25 cellular contexts compared by ENCODE assay signal in the genomic region with DNA sequence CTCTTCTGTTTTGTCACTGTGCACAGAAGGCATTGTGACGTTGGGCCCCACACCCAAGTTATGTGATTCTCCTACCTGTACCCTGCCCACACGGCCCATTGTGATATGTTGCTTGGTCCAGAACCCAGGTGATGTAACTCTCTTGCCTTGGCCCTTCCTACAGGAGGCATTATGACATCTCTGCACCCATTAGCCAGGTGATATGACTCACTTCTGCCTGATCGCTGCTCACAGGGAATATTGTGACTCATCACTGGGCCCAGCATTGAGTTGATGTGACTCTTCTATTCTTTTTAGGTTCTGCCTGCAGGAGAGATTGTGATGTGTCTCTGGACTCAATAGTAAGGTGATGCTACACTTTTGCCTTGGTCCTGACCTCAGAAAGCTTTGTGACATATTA.
"Had no signal": no experiment of that assay in that cellular context is flagged by ENCODE, and none has a peak within 500 bp of the region (broad histone marks: within the 10 kb centered on the region; RNA-seq: fewer than 3 reads in every experiment).

No MANE protein-coding gene starts in this region.

- H3K36me3 ChIP-seq: esophagus squamous epithelium, ovary, thoracic aorta, uterus had no signal

- DNase-seq: activated B cell treated with CpG ODN at 0.5 μM for 24 hours; activated CD4-positive, alpha-beta T cell treated with anti-CD3 and anti-CD28 coated beads, Interleukin-2, amount 50 U/mL, for 1 hour; activated CD8-positive, alpha-beta memory T cell treated with anti-CD3 and anti-CD28 coated beads, Interleukin-2, amount 10 ng/mL, durations not matched to agents 7 days and 5 days; activated CD8-positive, alpha-beta T cell treated with anti-CD3 and anti-CD28 coated beads, Interleukin-2, amount 10 ng/mL, durations not matched to agents 7 days and 5 days; activated naive CD4-positive, alpha-beta T cell treated with Interleukin-2 at 50 U/mL for 16 hours; activated T-cell treated with anti-CD3 and anti-CD28 coated beads for 4 hours; activated T-cell treated with anti-CD3 and anti-CD28 coated beads, Interleukin-2, amount 50 U/mL, for 72 hours; anterior cingulate cortex; cortex of kidney; esophagus squamous epithelium; islet precursor cell; left colon; naive thymus-derived CD4-positive, alpha-beta T cell; ovary; stimulated activated CD4-positive, alpha-beta T cell treated with anti-CD3 and anti-CD28 coated beads, Interleukin-12 subunit alpha, Interleukin-12 subunit beta, amount 100 ng/mL, for 4 hours; stimulated activated CD4-positive, alpha-beta T cell treated with anti-CD3 and anti-CD28 coated beads, Interleukin-4, amount 100 ng/mL, for 1 hour; stimulated activated naive CD8-positive, alpha-beta T cell treated with anti-CD3 and anti-CD28 coated beads, Interleukin-15, Interleukin-2, amounts not matched to agents 100 U/mL and 50 U/mL, for 24 hours; T-cell; uterus had no signal

- H3K27me3 ChIP-seq: esophagus squamous epithelium, ovary, uterus had no signal

- H3K4me3 Mint-ChIP-seq: activated B cell treated with CpG ODN at 0.5 μM for 24 hours; activated CD8-positive, alpha-beta memory T cell treated with anti-CD3 and anti-CD28 coated beads, Interleukin-2, amount 10 ng/mL, durations not matched to agents 7 days and 5 days; activated CD8-positive, alpha-beta T cell treated with anti-CD3 and anti-CD28 coated beads, Interleukin-2, amount 10 ng/mL, durations not matched to agents 7 days and 5 days; activated naive CD8-positive, alpha-beta T cell; activated T-cell treated with anti-CD3 and anti-CD28 coated beads, Interleukin-2, amount 50 U/mL, for 72 hours; mesothelial cell of epicardium; naive thymus-derived CD4-positive, alpha-beta T cell; T-cell; type B pancreatic cell had no signal

- H3K27ac Mint-ChIP-seq: activated B cell treated with CpG ODN at 0.5 μM for 24 hours; activated CD8-positive, alpha-beta memory T cell treated with anti-CD3 and anti-CD28 coated beads, Interleukin-2, amount 10 ng/mL, durations not matched to agents 7 days and 5 days; activated CD8-positive, alpha-beta T cell treated with anti-CD3 and anti-CD28 coated beads, Interleukin-2, amount 10 ng/mL, durations not matched to agents 7 days and 5 days; activated naive CD8-positive, alpha-beta T cell; activated T-cell treated with anti-CD3 and anti-CD28 coated beads, Interleukin-2, amount 50 U/mL, for 72 hours; mesothelial cell of epicardium; naive thymus-derived CD4-positive, alpha-beta T cell; progenitor cell of endocrine pancreas; T-cell; type B pancreatic cell had no signal

- H3K4me3 ChIP-seq: esophagus squamous epithelium, ovary, skin epidermis, thoracic aorta, uterus had no signal

- H3K4me1 ChIP-seq: esophagus squamous epithelium, uterus had no signal

- H3K27me3 Mint-ChIP-seq: activated B cell treated with CpG ODN at 0.5 μM for 24 hours; activated CD8-positive, alpha-beta memory T cell treated with anti-CD3 and anti-CD28 coated beads, Interleukin-2, amount 10 ng/mL, durations not matched to agents 7 days and 5 days; activated naive CD8-positive, alpha-beta T cell; progenitor cell of endocrine pancreas; T-cell; type B pancreatic cell had no signal

- H3K4me1 Mint-ChIP-seq: activated B cell treated with CpG ODN at 0.5 μM for 24 hours; activated CD8-positive, alpha-beta memory T cell treated with anti-CD3 and anti-CD28 coated beads, Interleukin-2, amount 10 ng/mL, durations not matched to agents 7 days and 5 days; mesothelial cell of epicardium; naive thymus-derived CD4-positive, alpha-beta T cell; T-cell had no signal

- H3K27ac ChIP-seq: esophagus squamous epithelium, ovary, skin epidermis, thoracic aorta, uterus had no signal

- H3K9me3 ChIP-seq: ovary, thoracic aorta, uterus had no signal

- H3K36me3 Mint-ChIP-seq: activated CD8-positive, alpha-beta memory T cell treated with anti-CD3 and anti-CD28 coated beads, Interleukin-2, amount 10 ng/mL, durations not matched to agents 7 days and 5 days; T-cell had no signal
